Comparison of ENCODE assay signal across 35 cellular contexts in genomic region chr6:112863753-112864152, GRCh38.
DNase-seq lines count a peak whose midpoint lies in the region; ATAC-seq, FAIRE-seq and TF ChIP-seq lines count a peak whose summit lies in the region.
"Had no signal": no experiment of that assay in that cellular context is flagged by ENCODE, and none has a peak within 500 bp of the region (broad histone marks: within the 10 kb centered on the region; RNA-seq: fewer than 3 reads in every experiment).

No MANE protein-coding gene starts in this region.

- H3K27ac ChIP-seq in HEK293 (ENCODE audit: extremely low read depth, low read depth, low read length) (no peak overlapping the region), K562 (ENCODE audit: extremely low read depth, low read depth, low read length) (no peak overlapping the region), smooth muscle cell (ENCODE audit: low read depth) (no peak overlapping the region)
- H3K27ac ChIP-seq: 22Rv1; A549; BLaER1; BLaER1 treated with 17β-estradiol and CSF1 and Interleukin-3, amounts not matched to agents 10 nM and 100 nM; C4-2B had no signal

- no peak overlapping the region for H3K4me3 ChIP-seq in HEK293 (ENCODE audit: low read depth, low read length)
- H3K4me3 ChIP-seq in K562: no peak overlapping the region
- H3K4me3 ChIP-seq in smooth muscle cell: no peak overlapping the region
- H3K4me3 ChIP-seq: A549; BLaER1; BLaER1 treated with 17β-estradiol and CSF1 and Interleukin-3, amounts not matched to agents 10 nM and 100 nM had no signal

- H3K27me3 Mint-ChIP-seq in activated T-helper 2 cell treated with anti-CD3 and anti-CD28 coated beads, Interferon-gamma antibody, Interleukin-2, Interleukin-4, amounts not matched to agents 10 μg/mL and 5 μg/mL and 100 μg/mL, durations not matched to agents 14 hours and 24 hours and 36 hours (ENCODE audit: low read depth): no peaks in the 10 kb centered on the region
- H3K27me3 Mint-ChIP-seq: B cell; CD4-positive, alpha-beta memory T cell; CD4-positive, alpha-beta T cell; CD4-positive, CD25-positive, alpha-beta regulatory T cell; CD8-positive, alpha-beta memory T cell had no signal

- in situ Hi-C loops in K562 (cut with MboI): no loop called here

- H3K4me2 ChIP-seq in K562 (ENCODE audit: insufficient read depth, low read length) (no peak overlapping the region), smooth muscle cell (no peak overlapping the region)
- H3K4me2 ChIP-seq: A549; BLaER1; BLaER1 treated with 17β-estradiol and CSF1 and Interleukin-3, amounts not matched to agents 10 nM and 100 nM had no signal

- H3K4me1 ChIP-seq in HEK293 (ENCODE audit: control insufficient read depth, insufficient read depth, low read length) (no peaks in the 10 kb centered on the region), K562 (replicated peaks in 1 of 2; ENCODE audit: control insufficient read depth in 2 of 2, insufficient read depth in 2 of 2, low read length in 2 of 2) (no peaks in the 10 kb centered on the region), smooth muscle cell (ENCODE audit: low read depth) (peaks cover 3% of the 10 kb centered on the region)
- H3K4me1 ChIP-seq: A549; BE2C; BLaER1; BLaER1 treated with 17β-estradiol and CSF1 and Interleukin-3, amounts not matched to agents 10 nM and 100 nM; Caco-2 had no signal

- ATAC-seq in K562 (no peak), GM21515 (IDR thresholded peaks at IDR 0.05; ENCODE audit: unreplicated experiment) (no peak), left lobe of liver (no peak)
- ATAC-seq: A549; CD8-positive, alpha-beta T cell had no signal

- intact Hi-C loops in K562 (cut with micrococcal nuclease): no loop called here
- intact Hi-C loops in activated T-helper 2 cell treated with anti-CD3 and anti-CD28 coated beads, Interferon-gamma antibody, Interleukin-2, Interleukin-4, amounts not matched to agents 10 μg/mL and 5 μg/mL and 100 μg/mL, durations not matched to agents 14 hours and 24 hours and 36 hours (cut with micrococcal nuclease): no loop called here

- no peaks in the 10 kb centered on the region for H3K79me2 ChIP-seq in K562 (ENCODE audit: control insufficient read depth, insufficient read depth, low read length)
- no peaks in the 10 kb centered on the region for H3K79me2 ChIP-seq in smooth muscle cell (ENCODE audit: low read depth)

- H3K36me3 Mint-ChIP-seq in activated T-helper 2 cell treated with anti-CD3 and anti-CD28 coated beads, Interferon-gamma antibody, Interleukin-2, Interleukin-4, amounts not matched to agents 10 μg/mL and 5 μg/mL and 100 μg/mL, durations not matched to agents 14 hours and 24 hours and 36 hours (ENCODE audit: low read depth): no peaks in the 10 kb centered on the region
- H3K36me3 Mint-ChIP-seq: CD14-positive monocyte; CD4-positive, alpha-beta memory T cell; CD4-positive, CD25-positive, alpha-beta regulatory T cell; CD8-positive, alpha-beta memory T cell; CD8-positive, alpha-beta T cell had no signal

- H3K9me1 ChIP-seq in K562 (ENCODE audit: control insufficient read depth, insufficient read depth, low read length): no peaks in the 10 kb centered on the region

- WGBS in K562 (ENCODE audit: insufficient coverage, low coverage, missing lambda C conversion rate): 0% methylated on average over 1 of the region's 1 CpG
- WGBS in smooth muscle cell (ENCODE audit: low lambda C conversion rate): 96% methylated on average over 1 of the region's 1 CpG

- TF ChIP-seq EP300 in K562 (IDR thresholded peaks at IDR 0.05; ENCODE audit: low read length): no peak

- H3K4me1 Mint-ChIP-seq in activated T-helper 2 cell treated with anti-CD3 and anti-CD28 coated beads, Interferon-gamma antibody, Interleukin-2, Interleukin-4, amounts not matched to agents 10 μg/mL and 5 μg/mL and 100 μg/mL, durations not matched to agents 14 hours and 24 hours and 36 hours (ENCODE audit: low read depth): no peaks in the 10 kb centered on the region
- H3K4me1 Mint-ChIP-seq: B cell; CD14-positive monocyte; CD4-positive, alpha-beta memory T cell; CD4-positive, CD25-positive, alpha-beta regulatory T cell; CD8-positive, alpha-beta memory T cell had no signal

- H3K9me3 ChIP-seq in HEK293 (ENCODE audit: control insufficient read depth, insufficient read depth, low read depth, low read length) (no peaks in the 10 kb centered on the region), K562 (replicated peaks; ENCODE audit: control insufficient read depth, insufficient read depth, low read depth, low read length) (no peaks in the 10 kb centered on the region), smooth muscle cell (replicated peaks; ENCODE audit: low read depth) (no peaks in the 10 kb centered on the region)
- H3K9me3 ChIP-seq: A549, BE2C, BLaER1, Caco-2 had no signal

- H3F3A ChIP-seq in smooth muscle cell (ENCODE audit: low read depth): no peaks in the 10 kb centered on the region

- no peaks in the 10 kb centered on the region for H4K20me1 ChIP-seq in K562 (replicated peaks; ENCODE audit: control insufficient read depth, insufficient read depth, low read length)
- no peaks in the 10 kb centered on the region for H4K20me1 ChIP-seq in smooth muscle cell (ENCODE audit: low read depth)
- H4K20me1 ChIP-seq: BLaER1; BLaER1 treated with 17β-estradiol and CSF1 and Interleukin-3, amounts not matched to agents 10 nM and 100 nM had no signal

- no TSS peak for BruUV-seq in K562 (replicated peaks; lab: Mats Ljungman, UMichigan)

- DNase-seq in K562 (ENCODE audit: extremely low read depth in 1 of 4, low spot score in 3 of 4) (no peak), smooth muscle cell (lab: John Stamatoyannopoulos, UW; ENCODE audit: unreplicated experiment) (no peak), left lobe of liver (ENCODE audit: low spot score) (no peak)
- no peak for DNase-seq in activated T-helper 2 cell treated with anti-CD3 and anti-CD28 coated beads, Interferon-gamma antibody, Interleukin-2, Interleukin-4, amounts not matched to agents 10 μg/mL and 5 μg/mL and 100 μg/mL, durations not matched to agents 14 hours and 24 hours and 36 hours (ENCODE audit: low spot score)
- DNase-seq: 8988T; ACHN; AML-193; BE2C; C1 segment of cervical spinal cord; Caco-2; Calu3; CD4-positive, alpha-beta memory T cell; CD4-positive, alpha-beta T cell; CD4-positive, CD25-positive, alpha-beta regulatory T cell; CD8-positive, alpha-beta memory T cell; CD8-positive, alpha-beta T cell; COR-L47; DMS 273 treated with DMSO at 0.1 percent for 48 hours; DMS153; DMS53; DMS79; DMS79 treated with DMSO at 0.1 percent for 48 hours; DND-41; EL had no signal

- H3K9ac ChIP-seq in K562 (ENCODE audit: insufficient read depth in 1 of 2, low read depth in 2 of 2, low read length in 2 of 2) (no peak overlapping the region), smooth muscle cell (ENCODE audit: low read depth) (no peak overlapping the region)
- H3K9ac ChIP-seq: BLaER1; BLaER1 treated with 17β-estradiol and CSF1 and Interleukin-3, amounts not matched to agents 10 nM and 100 nM had no signal

- POLR2A ChIA-PET in HEK293 (lab: Yijun Ruan, JAX) (no interaction called here), K562 (lab: Yijun Ruan, JAX) (no interaction called here)

- TF ChIP-seq CTCF in HEK293 (tag by site-specific recombination; IDR thresholded peaks at IDR 0.05) (no peak), K562 (IDR thresholded peaks at IDR 0.05 in 2 of 3, conservative IDR thresholded peaks at IDR 0.05 in 1 of 3; ENCODE audit: insufficient read depth in 2 of 3, low read depth in 1 of 3, low read length in 3 of 3) (no peak), smooth muscle cell (IDR thresholded peaks at IDR 0.05; ENCODE audit: borderline replicate concordance, insufficient read depth, poor library complexity, severe bottlenecking) (no peak)

- H3K9me3 Mint-ChIP-seq in activated T-helper 2 cell treated with anti-CD3 and anti-CD28 coated beads, Interferon-gamma antibody, Interleukin-2, Interleukin-4, amounts not matched to agents 10 μg/mL and 5 μg/mL and 100 μg/mL, durations not matched to agents 14 hours and 24 hours and 36 hours: no peaks in the 10 kb centered on the region
- H3K9me3 Mint-ChIP-seq: CD4-positive, alpha-beta T cell had no signal

- no peak overlapping the region for H3K4me3 Mint-ChIP-seq in activated T-helper 2 cell treated with anti-CD3 and anti-CD28 coated beads, Interferon-gamma antibody, Interleukin-2, Interleukin-4, amounts not matched to agents 10 μg/mL and 5 μg/mL and 100 μg/mL, durations not matched to agents 14 hours and 24 hours and 36 hours (ENCODE audit: low read depth)
- H3K4me3 Mint-ChIP-seq: B cell; CD14-positive monocyte; CD4-positive, alpha-beta memory T cell; CD4-positive, alpha-beta T cell; CD4-positive, CD25-positive, alpha-beta regulatory T cell; CD8-positive, alpha-beta memory T cell; CD8-positive, alpha-beta T cell had no signal

- CTCF ChIA-PET in HEK293 (lab: Yijun Ruan, JAX): interaction anchor here (0.6 kb wide), 1 partner anchor 701 kb away, joined by 4 read pairs; no protein-coding TSS in a partner anchor
- CTCF ChIA-PET in K562 (lab: Yijun Ruan, JAX; ENCODE audit: low intra/inter-chr PET ratio): no interaction called here

- H3K36me3 ChIP-seq in HEK293 (ENCODE audit: control insufficient read depth in 2 of 2, insufficient read depth in 1 of 2, low read length in 2 of 2) (no peaks in the 10 kb centered on the region), K562 (ENCODE audit: control insufficient read depth, insufficient read depth, low read length) (no peaks in the 10 kb centered on the region), smooth muscle cell (ENCODE audit: low read depth) (no peaks in the 10 kb centered on the region)
- H3K36me3 ChIP-seq: BE2C; BLaER1; BLaER1 treated with 17β-estradiol and CSF1 and Interleukin-3, amounts not matched to agents 10 nM and 100 nM had no signal

- H3K27me3 ChIP-seq in K562 (ENCODE audit: control insufficient read depth in 2 of 2, insufficient read depth in 2 of 2, low read length in 2 of 2) (no peaks in the 10 kb centered on the region), smooth muscle cell (ENCODE audit: low read depth) (no peaks in the 10 kb centered on the region)
- H3K27me3 ChIP-seq: BE2C; BLaER1; BLaER1 treated with 17β-estradiol and CSF1 and Interleukin-3, amounts not matched to agents 10 nM and 100 nM had no signal

- TF ChIP-seq POLR2A in K562 (conservative IDR thresholded peaks at IDR 0.05): no peak

- no peak for FAIRE-seq in K562 (lab: Jason Lieb, UNC)
- FAIRE-seq: A204.1, A549, D721Med had no signal

- no peak overlapping the region for H3K27ac Mint-ChIP-seq in activated T-helper 2 cell treated with anti-CD3 and anti-CD28 coated beads, Interferon-gamma antibody, Interleukin-2, Interleukin-4, amounts not matched to agents 10 μg/mL and 5 μg/mL and 100 μg/mL, durations not matched to agents 14 hours and 24 hours and 36 hours
- H3K27ac Mint-ChIP-seq: B cell; CD14-positive monocyte; CD4-positive, alpha-beta memory T cell; CD4-positive, alpha-beta T cell; CD4-positive, CD25-positive, alpha-beta regulatory T cell; CD8-positive, alpha-beta memory T cell; CD8-positive, alpha-beta T cell had no signal

- no peak for TF ChIP-seq RAD21 in K562 (CRISPR knock-in tag; conservative IDR thresholded peaks at IDR 0.05 in 1 of 2, IDR thresholded peaks at IDR 0.05 in 1 of 2)

- no peak overlapping the region for H2AFZ ChIP-seq in K562 (ENCODE audit: low read depth, low read length)
- H2AFZ ChIP-seq in smooth muscle cell (ENCODE audit: low read depth): peak overlapping the region; percentile 60

TF ChIP-seq in HEK293, 187 proteins besides CTCF, POLR2A, EP300 and RAD21 (continues in another document):
- peak; percentile 65 for TF ChIP-seq ZNF623 (tag by site-specific recombination; IDR thresholded peaks at IDR 0.05)

TF ChIP-seq in K562, 482 proteins besides CTCF, POLR2A, EP300 and RAD21 (continues in another document):
- peak; percentile 59 for TF ChIP-seq RBM25 (IDR thresholded peaks at IDR 0.05; ENCODE audit: low read depth, low read length, severe bottlenecking)
